ENCODE assay signal across 1 cellular context in the genomic region with DNA sequence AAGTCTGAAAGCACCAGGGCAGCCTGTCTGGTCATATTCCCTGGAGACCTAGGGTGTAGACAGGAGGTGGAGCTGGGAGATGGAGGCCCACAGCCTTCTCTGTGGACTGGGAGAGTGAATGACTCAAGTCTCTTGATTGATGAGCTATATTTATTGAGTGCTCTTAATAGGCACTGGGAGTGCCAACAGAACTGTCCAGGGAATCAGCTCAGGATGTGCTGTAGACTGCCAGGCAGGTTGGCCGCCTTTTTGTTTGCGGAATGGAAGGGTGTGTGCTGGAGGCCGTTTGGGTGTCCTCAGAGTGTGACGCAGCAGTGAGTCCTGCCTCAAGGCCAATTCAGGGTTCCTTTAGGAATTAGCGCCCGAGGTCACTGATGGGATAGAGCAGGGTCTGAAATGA.
TF ChIP-seq lines count a peak whose summit lies in the region.

No MANE protein-coding gene starts in this region.

TF ChIP-seq in HepG2, 621 proteins besides CTCF, POLR2A, EP300 and RAD21:
- TF ChIP-seq, protein P1, sequence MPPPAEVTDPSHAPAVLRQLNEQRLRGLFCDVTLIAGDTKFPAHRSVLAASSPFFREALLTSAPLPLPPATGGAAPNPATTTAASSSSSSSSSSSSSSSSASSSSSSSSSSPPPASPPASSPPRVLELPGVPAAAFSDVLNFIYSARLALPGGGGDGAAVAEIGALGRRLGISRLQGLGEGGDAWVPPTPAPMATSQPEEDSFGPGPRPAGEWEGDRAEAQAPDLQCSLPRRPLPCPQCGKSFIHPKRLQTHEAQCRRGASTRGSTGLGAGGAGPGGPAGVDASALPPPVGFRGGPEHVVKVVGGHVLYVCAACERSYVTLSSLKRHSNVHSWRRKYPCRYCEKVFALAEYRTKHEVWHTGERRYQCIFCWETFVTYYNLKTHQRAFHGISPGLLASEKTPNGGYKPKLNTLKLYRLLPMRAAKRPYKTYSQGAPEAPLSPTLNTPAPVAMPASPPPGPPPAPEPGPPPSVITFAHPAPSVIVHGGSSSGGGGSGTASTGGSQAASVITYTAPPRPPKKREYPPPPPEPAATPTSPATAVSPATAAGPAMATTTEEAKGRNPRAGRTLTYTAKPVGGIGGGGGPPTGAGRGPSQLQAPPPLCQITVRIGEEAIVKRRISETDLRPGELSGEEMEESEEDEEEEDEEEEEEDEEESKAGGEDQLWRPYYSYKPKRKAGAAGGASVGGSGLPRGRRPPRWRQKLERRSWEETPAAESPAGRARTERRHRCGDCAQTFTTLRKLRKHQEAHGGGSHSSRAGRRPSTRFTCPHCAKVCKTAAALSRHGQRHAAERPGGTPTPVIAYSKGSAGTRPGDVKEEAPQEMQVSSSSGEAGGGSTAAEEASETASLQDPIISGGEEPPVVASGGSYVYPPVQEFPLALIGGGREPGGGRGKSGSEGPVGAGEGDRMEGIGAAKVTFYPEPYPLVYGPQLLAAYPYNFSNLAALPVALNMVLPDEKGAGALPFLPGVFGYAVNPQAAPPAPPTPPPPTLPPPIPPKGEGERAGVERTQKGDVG (CRISPR knock-in tag; IDR thresholded peaks at IDR 0.05; ENCODE audit: borderline replicate concordance): no peak
- TF ChIP-seq HNRNPUL1 (IDR thresholded peaks at IDR 0.05; ENCODE audit: low read depth, low read length) (no peak), ADNP (CRISPR knock-in tag; IDR thresholded peaks at IDR 0.05) (no peak), CEBPG (CRISPR knock-in tag; IDR thresholded peaks at IDR 0.05) (no peak)
- TF ChIP-seq, protein P2, sequence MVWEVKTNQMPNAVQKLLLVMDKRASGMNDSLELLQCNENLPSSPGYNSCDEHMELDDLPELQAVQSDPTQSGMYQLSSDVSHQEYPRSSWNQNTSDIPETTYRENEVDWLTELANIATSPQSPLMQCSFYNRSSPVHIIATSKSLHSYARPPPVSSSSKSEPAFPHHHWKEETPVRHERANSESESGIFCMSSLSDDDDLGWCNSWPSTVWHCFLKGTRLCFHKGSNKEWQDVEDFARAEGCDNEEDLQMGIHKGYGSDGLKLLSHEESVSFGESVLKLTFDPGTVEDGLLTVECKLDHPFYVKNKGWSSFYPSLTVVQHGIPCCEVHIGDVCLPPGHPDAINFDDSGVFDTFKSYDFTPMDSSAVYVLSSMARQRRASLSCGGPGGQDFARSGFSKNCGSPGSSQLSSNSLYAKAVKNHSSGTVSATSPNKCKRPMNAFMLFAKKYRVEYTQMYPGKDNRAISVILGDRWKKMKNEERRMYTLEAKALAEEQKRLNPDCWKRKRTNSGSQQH (CRISPR knock-in tag; IDR thresholded peaks at IDR 0.05; ENCODE audit: low read depth): no peak
TF ChIP-seq in HepG2: peak in this region for 0.
